ENCODE assay signal across 2 cellular contexts in the genomic region with DNA sequence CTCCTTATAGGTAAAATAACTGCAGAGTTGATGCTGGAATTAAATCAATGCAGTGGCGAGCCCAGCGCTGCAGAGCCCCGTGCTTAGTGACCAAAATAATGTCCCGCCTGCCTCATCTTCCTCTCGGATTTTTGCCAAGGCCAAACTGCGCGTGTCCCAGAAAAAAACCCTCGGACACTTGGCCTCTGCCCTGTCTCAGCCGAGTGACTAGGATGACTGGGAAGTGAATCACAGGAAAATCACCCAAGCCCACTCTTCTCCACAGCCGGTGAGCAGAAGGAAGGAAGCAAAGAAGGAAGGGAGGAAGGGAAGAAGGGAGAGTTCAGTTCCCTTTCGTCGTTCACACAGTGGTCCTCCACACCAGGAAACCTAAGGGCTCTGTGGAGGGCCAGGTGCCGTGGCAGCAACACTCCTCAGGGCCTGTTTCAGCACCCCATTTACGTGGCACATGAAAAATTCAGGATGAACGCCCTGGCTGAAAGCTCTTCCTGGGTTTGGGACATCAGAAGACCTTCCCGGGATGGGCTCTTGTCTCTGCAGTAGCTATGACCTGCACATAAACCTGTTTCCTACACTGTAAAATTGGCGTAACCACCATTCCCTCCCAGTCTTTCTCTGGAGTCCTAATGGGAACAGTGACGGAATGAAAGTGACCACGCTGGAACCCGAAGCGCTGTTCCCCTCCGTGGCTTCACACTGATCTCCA.
TF ChIP-seq lines count a peak whose summit lies in the region.

No MANE protein-coding gene starts in this region.

TF ChIP-seq in HCT116, 20 proteins besides CTCF, POLR2A, EP300 and RAD21:
- no peak for TF ChIP-seq YY1 (IDR thresholded peaks at IDR 0.05; ENCODE audit: extremely low read depth, insufficient replicate concordance, low read depth, low read length)
- no peak for TF ChIP-seq EZH2 (IDR thresholded peaks at IDR 0.05)
- TF ChIP-seq ZFX (IDR thresholded peaks at IDR 0.05) = no peak
- no peak for TF ChIP-seq CEBPB (IDR thresholded peaks at IDR 0.05; ENCODE audit: low read depth)
- TF ChIP-seq POLR2AphosphoS5 (IDR thresholded peaks at IDR 0.05; ENCODE audit: low read depth, low read length) = no peak
- TF ChIP-seq ELF1 (IDR thresholded peaks at IDR 0.05; ENCODE audit: borderline replicate concordance, low read depth) = no peak
- no peak for TF ChIP-seq SIN3A (IDR thresholded peaks at IDR 0.05; ENCODE audit: low read depth)
- TF ChIP-seq EGR1 (IDR thresholded peaks at IDR 0.05; ENCODE audit: low read depth) = no peak
- TF ChIP-seq TCF7L2 (IDR thresholded peaks at IDR 0.05; ENCODE audit: borderline replicate concordance, extremely low read depth, insufficient read depth, insufficient read length) = no peak
- no peak for TF ChIP-seq EZH2phosphoT487 (IDR thresholded peaks at IDR 0.05; ENCODE audit: borderline replicate concordance)
- TF ChIP-seq, protein P1, sequence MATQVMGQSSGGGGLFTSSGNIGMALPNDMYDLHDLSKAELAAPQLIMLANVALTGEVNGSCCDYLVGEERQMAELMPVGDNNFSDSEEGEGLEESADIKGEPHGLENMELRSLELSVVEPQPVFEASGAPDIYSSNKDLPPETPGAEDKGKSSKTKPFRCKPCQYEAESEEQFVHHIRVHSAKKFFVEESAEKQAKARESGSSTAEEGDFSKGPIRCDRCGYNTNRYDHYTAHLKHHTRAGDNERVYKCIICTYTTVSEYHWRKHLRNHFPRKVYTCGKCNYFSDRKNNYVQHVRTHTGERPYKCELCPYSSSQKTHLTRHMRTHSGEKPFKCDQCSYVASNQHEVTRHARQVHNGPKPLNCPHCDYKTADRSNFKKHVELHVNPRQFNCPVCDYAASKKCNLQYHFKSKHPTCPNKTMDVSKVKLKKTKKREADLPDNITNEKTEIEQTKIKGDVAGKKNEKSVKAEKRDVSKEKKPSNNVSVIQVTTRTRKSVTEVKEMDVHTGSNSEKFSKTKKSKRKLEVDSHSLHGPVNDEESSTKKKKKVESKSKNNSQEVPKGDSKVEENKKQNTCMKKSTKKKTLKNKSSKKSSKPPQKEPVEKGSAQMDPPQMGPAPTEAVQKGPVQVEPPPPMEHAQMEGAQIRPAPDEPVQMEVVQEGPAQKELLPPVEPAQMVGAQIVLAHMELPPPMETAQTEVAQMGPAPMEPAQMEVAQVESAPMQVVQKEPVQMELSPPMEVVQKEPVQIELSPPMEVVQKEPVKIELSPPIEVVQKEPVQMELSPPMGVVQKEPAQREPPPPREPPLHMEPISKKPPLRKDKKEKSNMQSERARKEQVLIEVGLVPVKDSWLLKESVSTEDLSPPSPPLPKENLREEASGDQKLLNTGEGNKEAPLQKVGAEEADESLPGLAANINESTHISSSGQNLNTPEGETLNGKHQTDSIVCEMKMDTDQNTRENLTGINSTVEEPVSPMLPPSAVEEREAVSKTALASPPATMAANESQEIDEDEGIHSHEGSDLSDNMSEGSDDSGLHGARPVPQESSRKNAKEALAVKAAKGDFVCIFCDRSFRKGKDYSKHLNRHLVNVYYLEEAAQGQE (IDR thresholded peaks at IDR 0.05; ENCODE audit: low read depth) = no peak
- TF ChIP-seq SRF (IDR thresholded peaks at IDR 0.05; ENCODE audit: low read depth) = no peak
- TF ChIP-seq, protein P2, sequence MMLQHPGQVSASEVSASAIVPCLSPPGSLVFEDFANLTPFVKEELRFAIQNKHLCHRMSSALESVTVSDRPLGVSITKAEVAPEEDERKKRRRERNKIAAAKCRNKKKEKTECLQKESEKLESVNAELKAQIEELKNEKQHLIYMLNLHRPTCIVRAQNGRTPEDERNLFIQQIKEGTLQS (IDR thresholded peaks at IDR 0.05) = no peak
- no peak for TF ChIP-seq JUND (IDR thresholded peaks at IDR 0.05)
- no peak for TF ChIP-seq FOSL1 (IDR thresholded peaks at IDR 0.05; ENCODE audit: low read depth)

TF ChIP-seq in GM12891, 5 proteins besides CTCF, POLR2A, EP300 and RAD21:
- no peak for TF ChIP-seq POU2F2 (IDR thresholded peaks at IDR 0.05; ENCODE audit: low read depth, low read length)
- no peak for TF ChIP-seq TAF1 (IDR thresholded peaks at IDR 0.05; ENCODE audit: low read depth, low read length)
- no peak for TF ChIP-seq POLR2AphosphoS5 (IDR thresholded peaks at IDR 0.05; ENCODE audit: low read depth, low read length)
- no peak for TF ChIP-seq SPI1 (IDR thresholded peaks at IDR 0.05; ENCODE audit: low read depth, low read length)
- no peak for TF ChIP-seq PAX5 (IDR thresholded peaks at IDR 0.05; ENCODE audit: insufficient read depth, low read length, severe bottlenecking)
